Comparison of ENCODE assay signal across 7 cellular contexts in the genomic region with DNA sequence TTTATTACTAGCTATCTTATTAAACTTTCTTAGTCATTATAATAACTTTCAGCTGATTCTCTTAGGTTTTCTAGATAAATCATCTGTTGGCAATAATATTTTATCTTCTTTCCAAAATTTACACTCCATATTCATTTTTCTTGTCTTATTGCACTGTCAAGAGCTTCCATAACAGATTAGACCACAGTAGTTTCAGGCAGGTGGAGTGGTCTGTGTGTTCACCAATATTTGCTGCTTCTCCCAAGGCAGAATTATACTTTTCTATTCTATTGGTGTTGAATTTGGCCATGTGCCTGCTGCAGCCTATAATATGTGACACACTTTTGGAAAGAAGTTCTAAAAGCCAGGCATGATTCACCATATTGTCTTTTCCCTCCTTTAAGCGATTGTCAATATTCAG.
"Had no signal": no experiment of that assay in that cellular context is flagged by ENCODE, and none has a peak within 500 bp of the region (broad histone marks: within the 10 kb centered on the region; RNA-seq: fewer than 3 reads in every experiment).

No MANE protein-coding gene starts in this region.

- H3K4me3 Mint-ChIP-seq: IgD-negative memory B cell had no signal

- ATAC-seq: HepG2, K562 had no signal

- H3K27ac Mint-ChIP-seq: IgD-negative memory B cell had no signal

- H3K4me3 ChIP-seq: K562 had no signal

- H3K27me3 Mint-ChIP-seq: IgD-negative memory B cell had no signal

- H3K36me3 Mint-ChIP-seq: IgD-negative memory B cell had no signal

- H3K27ac ChIP-seq: HL-60 had no signal

- DNase-seq: IMR-90, KBM-7, KG1 had no signal

- H3K4me1 Mint-ChIP-seq: IgD-negative memory B cell had no signal
